ENCODE assay signal across 1 cellular context in genomic region chr17:72658675-72659074, GRCh38.
TF ChIP-seq lines count a peak whose summit lies in the region.

No MANE protein-coding gene starts in this region.

TF ChIP-seq in H1, 55 proteins besides CTCF, POLR2A, EP300 and RAD21 (continued from another document):
- TF ChIP-seq, protein P1, sequence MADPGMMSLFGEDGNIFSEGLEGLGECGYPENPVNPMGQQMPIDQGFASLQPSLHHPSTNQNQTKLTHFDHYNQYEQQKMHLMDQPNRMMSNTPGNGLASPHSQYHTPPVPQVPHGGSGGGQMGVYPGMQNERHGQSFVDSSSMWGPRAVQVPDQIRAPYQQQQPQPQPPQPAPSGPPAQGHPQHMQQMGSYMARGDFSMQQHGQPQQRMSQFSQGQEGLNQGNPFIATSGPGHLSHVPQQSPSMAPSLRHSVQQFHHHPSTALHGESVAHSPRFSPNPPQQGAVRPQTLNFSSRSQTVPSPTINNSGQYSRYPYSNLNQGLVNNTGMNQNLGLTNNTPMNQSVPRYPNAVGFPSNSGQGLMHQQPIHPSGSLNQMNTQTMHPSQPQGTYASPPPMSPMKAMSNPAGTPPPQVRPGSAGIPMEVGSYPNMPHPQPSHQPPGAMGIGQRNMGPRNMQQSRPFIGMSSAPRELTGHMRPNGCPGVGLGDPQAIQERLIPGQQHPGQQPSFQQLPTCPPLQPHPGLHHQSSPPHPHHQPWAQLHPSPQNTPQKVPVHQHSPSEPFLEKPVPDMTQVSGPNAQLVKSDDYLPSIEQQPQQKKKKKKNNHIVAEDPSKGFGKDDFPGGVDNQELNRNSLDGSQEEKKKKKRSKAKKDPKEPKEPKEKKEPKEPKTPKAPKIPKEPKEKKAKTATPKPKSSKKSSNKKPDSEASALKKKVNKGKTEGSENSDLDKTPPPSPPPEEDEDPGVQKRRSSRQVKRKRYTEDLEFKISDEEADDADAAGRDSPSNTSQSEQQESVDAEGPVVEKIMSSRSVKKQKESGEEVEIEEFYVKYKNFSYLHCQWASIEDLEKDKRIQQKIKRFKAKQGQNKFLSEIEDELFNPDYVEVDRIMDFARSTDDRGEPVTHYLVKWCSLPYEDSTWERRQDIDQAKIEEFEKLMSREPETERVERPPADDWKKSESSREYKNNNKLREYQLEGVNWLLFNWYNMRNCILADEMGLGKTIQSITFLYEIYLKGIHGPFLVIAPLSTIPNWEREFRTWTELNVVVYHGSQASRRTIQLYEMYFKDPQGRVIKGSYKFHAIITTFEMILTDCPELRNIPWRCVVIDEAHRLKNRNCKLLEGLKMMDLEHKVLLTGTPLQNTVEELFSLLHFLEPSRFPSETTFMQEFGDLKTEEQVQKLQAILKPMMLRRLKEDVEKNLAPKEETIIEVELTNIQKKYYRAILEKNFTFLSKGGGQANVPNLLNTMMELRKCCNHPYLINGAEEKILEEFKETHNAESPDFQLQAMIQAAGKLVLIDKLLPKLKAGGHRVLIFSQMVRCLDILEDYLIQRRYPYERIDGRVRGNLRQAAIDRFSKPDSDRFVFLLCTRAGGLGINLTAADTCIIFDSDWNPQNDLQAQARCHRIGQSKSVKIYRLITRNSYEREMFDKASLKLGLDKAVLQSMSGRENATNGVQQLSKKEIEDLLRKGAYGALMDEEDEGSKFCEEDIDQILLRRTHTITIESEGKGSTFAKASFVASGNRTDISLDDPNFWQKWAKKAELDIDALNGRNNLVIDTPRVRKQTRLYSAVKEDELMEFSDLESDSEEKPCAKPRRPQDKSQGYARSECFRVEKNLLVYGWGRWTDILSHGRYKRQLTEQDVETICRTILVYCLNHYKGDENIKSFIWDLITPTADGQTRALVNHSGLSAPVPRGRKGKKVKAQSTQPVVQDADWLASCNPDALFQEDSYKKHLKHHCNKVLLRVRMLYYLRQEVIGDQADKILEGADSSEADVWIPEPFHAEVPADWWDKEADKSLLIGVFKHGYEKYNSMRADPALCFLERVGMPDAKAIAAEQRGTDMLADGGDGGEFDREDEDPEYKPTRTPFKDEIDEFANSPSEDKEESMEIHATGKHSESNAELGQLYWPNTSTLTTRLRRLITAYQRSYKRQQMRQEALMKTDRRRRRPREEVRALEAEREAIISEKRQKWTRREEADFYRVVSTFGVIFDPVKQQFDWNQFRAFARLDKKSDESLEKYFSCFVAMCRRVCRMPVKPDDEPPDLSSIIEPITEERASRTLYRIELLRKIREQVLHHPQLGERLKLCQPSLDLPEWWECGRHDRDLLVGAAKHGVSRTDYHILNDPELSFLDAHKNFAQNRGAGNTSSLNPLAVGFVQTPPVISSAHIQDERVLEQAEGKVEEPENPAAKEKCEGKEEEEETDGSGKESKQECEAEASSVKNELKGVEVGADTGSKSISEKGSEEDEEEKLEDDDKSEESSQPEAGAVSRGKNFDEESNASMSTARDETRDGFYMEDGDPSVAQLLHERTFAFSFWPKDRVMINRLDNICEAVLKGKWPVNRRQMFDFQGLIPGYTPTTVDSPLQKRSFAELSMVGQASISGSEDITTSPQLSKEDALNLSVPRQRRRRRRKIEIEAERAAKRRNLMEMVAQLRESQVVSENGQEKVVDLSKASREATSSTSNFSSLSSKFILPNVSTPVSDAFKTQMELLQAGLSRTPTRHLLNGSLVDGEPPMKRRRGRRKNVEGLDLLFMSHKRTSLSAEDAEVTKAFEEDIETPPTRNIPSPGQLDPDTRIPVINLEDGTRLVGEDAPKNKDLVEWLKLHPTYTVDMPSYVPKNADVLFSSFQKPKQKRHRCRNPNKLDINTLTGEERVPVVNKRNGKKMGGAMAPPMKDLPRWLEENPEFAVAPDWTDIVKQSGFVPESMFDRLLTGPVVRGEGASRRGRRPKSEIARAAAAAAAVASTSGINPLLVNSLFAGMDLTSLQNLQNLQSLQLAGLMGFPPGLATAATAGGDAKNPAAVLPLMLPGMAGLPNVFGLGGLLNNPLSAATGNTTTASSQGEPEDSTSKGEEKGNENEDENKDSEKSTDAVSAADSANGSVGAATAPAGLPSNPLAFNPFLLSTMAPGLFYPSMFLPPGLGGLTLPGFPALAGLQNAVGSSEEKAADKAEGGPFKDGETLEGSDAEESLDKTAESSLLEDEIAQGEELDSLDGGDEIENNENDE (IDR thresholded peaks at IDR 0.05; ENCODE audit: insufficient replicate concordance, low read length) = no peak
- no peak for TF ChIP-seq CBX5 (IDR thresholded peaks at IDR 0.05; ENCODE audit: low read depth, low read length)
- no peak for TF ChIP-seq HDAC2 (IDR thresholded peaks at IDR 0.05; ENCODE audit: borderline replicate concordance in 1 of 2, low read depth in 2 of 2, low read length in 2 of 2)
- no peak for TF ChIP-seq EZH2 (IDR thresholded peaks at IDR 0.05; ENCODE audit: low read depth, low read length, severe bottlenecking)
- TF ChIP-seq KDM1A (IDR thresholded peaks at IDR 0.05; ENCODE audit: borderline replicate concordance, low read length) = no peak
- no peak for TF ChIP-seq ATF3 (IDR thresholded peaks at IDR 0.05; ENCODE audit: insufficient read depth, low read depth, low read length)
TF ChIP-seq in H1: peak in this region for 0.
